In the genomic region with DNA sequence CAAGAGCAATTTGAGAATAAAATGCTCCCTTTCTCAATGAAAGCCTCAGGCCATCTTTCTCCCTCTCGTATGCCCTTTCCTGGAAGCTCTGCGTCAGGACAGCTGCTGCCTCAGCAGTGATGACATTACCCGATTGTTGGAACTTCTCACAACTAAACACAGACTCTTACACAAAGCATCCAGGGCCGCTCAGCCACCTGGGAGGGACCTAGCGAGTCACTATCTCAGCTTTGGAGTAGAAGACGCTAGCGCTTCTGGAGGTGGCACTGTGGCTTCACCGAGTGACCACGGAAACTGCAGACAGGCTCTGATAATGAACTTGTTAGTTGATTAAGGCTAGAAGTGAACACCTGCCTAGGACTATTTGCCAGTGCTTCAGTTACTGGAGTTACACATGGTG, we compare ENCODE assay signal across 30 cellular contexts.
DNase-seq lines count a peak whose midpoint lies in the region; ATAC-seq and TF ChIP-seq lines count a peak whose summit lies in the region.
"Had no signal": no experiment of that assay in that cellular context is flagged by ENCODE, and none has a peak within 500 bp of the region (broad histone marks: within the 10 kb centered on the region; RNA-seq: fewer than 3 reads in every experiment).

No MANE protein-coding gene starts in this region.

- peaks cover 16% of the 10 kb centered on the region for H3K4me1 Mint-ChIP-seq in neural progenitor cell
- no peaks in the 10 kb centered on the region for H3K4me1 Mint-ChIP-seq in activated T-helper 17 cell treated with anti-CD3 and anti-CD28 coated beads, Interleukin-2, amount 50 U/mL, for 72 hours
- H3K4me1 Mint-ChIP-seq: immature natural killer cell, nephron had no signal

- peaks cover 7% of the 10 kb centered on the region for H3K9me3 Mint-ChIP-seq in neural progenitor cell
- H3K9me3 Mint-ChIP-seq in activated T-helper 17 cell treated with anti-CD3 and anti-CD28 coated beads, Interleukin-2, amount 50 U/mL, for 72 hours: no peaks in the 10 kb centered on the region
- H3K9me3 Mint-ChIP-seq: immature natural killer cell, nephron had no signal

- no peaks in the 10 kb centered on the region for H4K20me1 ChIP-seq in neural progenitor cell (ENCODE audit: low read depth)

- no peak overlapping the region for H3K4me3 Mint-ChIP-seq in neural progenitor cell
- no peak overlapping the region for H3K4me3 Mint-ChIP-seq in activated T-helper 17 cell treated with anti-CD3 and anti-CD28 coated beads, Interleukin-2, amount 50 U/mL, for 72 hours
- H3K4me3 Mint-ChIP-seq: activated CD8-positive, alpha-beta T cell treated with anti-CD3 and anti-CD28 coated beads, Interleukin-2, amount 10 ng/mL, durations not matched to agents 7 days and 5 days; activated naive CD8-positive, alpha-beta T cell; immature natural killer cell; nephron had no signal

- peak overlapping the region; percentile 19 for H3K27ac Mint-ChIP-seq in neural progenitor cell
- no peak overlapping the region for H3K27ac Mint-ChIP-seq in activated T-helper 17 cell treated with anti-CD3 and anti-CD28 coated beads, Interleukin-2, amount 50 U/mL, for 72 hours
- H3K27ac Mint-ChIP-seq: activated CD8-positive, alpha-beta T cell treated with anti-CD3 and anti-CD28 coated beads, Interleukin-2, amount 10 ng/mL, durations not matched to agents 7 days and 5 days; activated naive CD8-positive, alpha-beta T cell; immature natural killer cell; nephron had no signal

- H3K4me2 ChIP-seq in neural progenitor cell: no peak overlapping the region
- H3K4me2 ChIP-seq: KMS-11 had no signal

- TF ChIP-seq CTCF in neural progenitor cell (IDR thresholded peaks at IDR 0.05): no peak

- no peaks in the 10 kb centered on the region for H3K36me3 ChIP-seq in neural progenitor cell
- H3K36me3 ChIP-seq: breast epithelium, pancreas had no signal

- H3K4me1 ChIP-seq in neural progenitor cell: no peaks in the 10 kb centered on the region
- H3K4me1 ChIP-seq: breast epithelium, pancreas had no signal

- H3F3A ChIP-seq in neural progenitor cell (ENCODE audit: low read depth): no peaks in the 10 kb centered on the region

- H3K27me3 Mint-ChIP-seq in neural progenitor cell (ENCODE audit: insufficient read depth, low read depth): peaks cover 9% of the 10 kb centered on the region
- peaks cover 4% of the 10 kb centered on the region for H3K27me3 Mint-ChIP-seq in activated T-helper 17 cell treated with anti-CD3 and anti-CD28 coated beads, Interleukin-2, amount 50 U/mL, for 72 hours

- H3K27ac ChIP-seq in neural progenitor cell: no peak overlapping the region
- H3K27ac ChIP-seq: breast epithelium, C4-2B, HL-60, KMS-11, pancreas had no signal

- no peaks in the 10 kb centered on the region for H3K27me3 ChIP-seq in neural progenitor cell
- H3K27me3 ChIP-seq: pancreas had no signal

- H3K36me3 Mint-ChIP-seq in neural progenitor cell: no peaks in the 10 kb centered on the region
- no peaks in the 10 kb centered on the region for H3K36me3 Mint-ChIP-seq in activated T-helper 17 cell treated with anti-CD3 and anti-CD28 coated beads, Interleukin-2, amount 50 U/mL, for 72 hours (ENCODE audit: low read depth)
- H3K36me3 Mint-ChIP-seq: activated naive CD8-positive, alpha-beta T cell; immature natural killer cell had no signal

- DNase-seq in NCI-H1417 (lab: John Stamatoyannopoulos, UW) (peak; percentile 17 to 61 (median 43)), NCI-H1417 treated with DMSO at 0.1 percent for 48 hours (lab: John Stamatoyannopoulos, UW) (no peak), COLO668 (lab: John Stamatoyannopoulos, UW; ENCODE audit: unreplicated experiment) (peak; percentile 77), SK-MEL-5 (ENCODE audit: low read depth, low spot score) (peak; percentile 45), neural progenitor cell (ENCODE audit: low spot score) (no peak), LoVo (ENCODE audit: low spot score) (no peak), inferior parietal cortex (ENCODE audit: extremely low spot score) (no peak)
- DNase-seq: activated CD4-positive, alpha-beta T cell treated with anti-CD3 and anti-CD28 coated beads for 4 hours; activated CD8-positive, alpha-beta T cell treated with anti-CD3 and anti-CD28 coated beads, Interleukin-2, amount 10 ng/mL, durations not matched to agents 7 days and 5 days; activated T-cell treated with anti-CD3 and anti-CD28 coated beads for 4 hours; anterior cingulate cortex; effector memory CD4-positive, alpha-beta T cell; erythroblast; immature natural killer cell; left colon; MM.1S; NCI-H2171; NCI-H526 treated with DMSO at 0.1 percent for 48 hours; small intestine; stimulated activated CD4-positive, alpha-beta T cell treated with anti-CD3 and anti-CD28 coated beads, Interleukin-1b, Interleukin-23, amount 100 ng/mL, for 48 hours; stimulated activated naive CD4-positive, alpha-beta T cell treated with Interleukin-2 at 50 U/mL for 16 hours; SW 1271 had no signal

- no peaks in the 10 kb centered on the region for H3K79me2 ChIP-seq in neural progenitor cell (ENCODE audit: low read depth)

- H3K9me3 ChIP-seq in neural progenitor cell (ENCODE audit: low read depth): no peaks in the 10 kb centered on the region
- H3K9me3 ChIP-seq: breast epithelium, pancreas had no signal

- no peak for ATAC-seq in activated T-helper 17 cell treated with anti-CD3 and anti-CD28 coated beads, Interleukin-2, amount 50 U/mL, for 72 hours (replicated peaks)
- ATAC-seq: activated CD8-positive, alpha-beta T cell treated with anti-CD3 and anti-CD28 coated beads, Interleukin-2, amount 10 ng/mL, durations not matched to agents 7 days and 5 days; left colon; pancreas had no signal

- in situ Hi-C loops in SK-MEL-5 (cut with HindIII; ENCODE audit: low pct_unique_long_range_greater_than_20kb, low sequenced_read_pairs): no loop called here

- no peak overlapping the region for H3K9ac ChIP-seq in neural progenitor cell
- H3K9ac ChIP-seq: KMS-11 had no signal

- no peak overlapping the region for H2AFZ ChIP-seq in neural progenitor cell (replicated peaks)

- H3K4me3 ChIP-seq in neural progenitor cell: no peak overlapping the region
- H3K4me3 ChIP-seq: breast epithelium, pancreas had no signal

Comparison
In these comparisons a context has a peak if more than half of its experiments do, and no peak if none do; other contexts are left out.
1. DNase-seq: peak in NCI-H1417 (3 of 3), COLO668 (single experiment) and SK-MEL-5 (single experiment); none in NCI-H1417 treated with DMSO at 0.1 percent for 48 hours (single experiment), neural progenitor cell (single experiment), LoVo (single experiment) and inferior parietal cortex (single experiment).